In the genomic region with DNA sequence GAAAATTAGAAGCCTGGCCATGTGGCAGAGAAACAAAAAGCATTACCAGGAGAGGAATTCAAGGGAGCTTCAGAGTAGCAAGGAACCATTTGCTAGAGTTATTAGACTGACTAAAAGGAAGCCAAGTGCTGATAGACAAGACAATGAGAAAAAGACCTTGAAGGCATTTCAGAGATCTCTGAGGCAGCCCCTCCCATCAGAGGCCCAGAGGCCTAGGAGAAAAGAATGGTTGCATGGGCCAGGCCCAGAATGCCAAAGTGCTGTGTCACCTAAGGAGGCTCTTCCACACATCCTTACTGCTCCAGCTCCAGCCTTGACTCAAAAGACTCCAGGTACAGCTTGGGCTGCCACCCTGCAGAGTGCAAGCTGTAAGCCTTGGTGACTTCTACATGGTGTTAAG, we compare ENCODE assay signal across 22 cellular contexts.
DNase-seq lines count a peak whose midpoint lies in the region; ATAC-seq and TF ChIP-seq lines count a peak whose summit lies in the region.
"Had no signal": no experiment of that assay in that cellular context is flagged by ENCODE, and none has a peak within 500 bp of the region (broad histone marks: within the 10 kb centered on the region; RNA-seq: fewer than 3 reads in every experiment).

No MANE protein-coding gene starts in this region.

- peak; percentile 54 for DNase-seq in EL
- DNase-seq in KG1 (lab: John Stamatoyannopoulos, UW): peak; percentile 22
- peak; percentile 14 for DNase-seq in choroid plexus epithelial cell (ENCODE audit: low read depth)
- DNase-seq in kidney tubule cell (ENCODE audit: low spot score): peak; percentile 14
- no peak for DNase-seq in activated T-cell treated with anti-CD3 and anti-CD28 coated beads, Interleukin-2, amount 50 U/mL, for 4 hours
- no peak for DNase-seq in SKM-1 (lab: John Stamatoyannopoulos, UW; ENCODE audit: unreplicated experiment)
- DNase-seq in left lung: no peak
- DNase-seq in esophagus squamous epithelium (lab: John Stamatoyannopoulos, UW): no peak
- DNase-seq: activated CD4-positive, alpha-beta T cell treated with anti-CD3 and anti-CD28 coated beads, Interleukin-2, amount 10 ng/mL, durations not matched to agents 7 days and 5 days; adrenal gland; CD4-positive, alpha-beta T cell; DMS153; left ventricle myocardium superior; mucosa of descending colon; NCI-H1417 treated with DMSO at 0.1 percent for 48 hours; SJCRH30; T-helper 17 cell had no signal

- no peak for ATAC-seq in activated T-cell treated with anti-CD3 and anti-CD28 coated beads, Interleukin-2, amount 50 U/mL, for 4 hours
- ATAC-seq in left lung: no peak
- ATAC-seq: HCT116, left ventricle myocardium superior, mucosa of descending colon, sciatic nerve, T-helper 17 cell had no signal

- TF ChIP-seq CTCF in choroid plexus epithelial cell (conservative IDR thresholded peaks at IDR 0.05; ENCODE audit: low read depth, low read length) (no peak), left lung (IDR thresholded peaks at IDR 0.05) (no peak), esophagus squamous epithelium (IDR thresholded peaks at IDR 0.05) (no peak)

- H3K4me1 Mint-ChIP-seq in activated T-cell treated with anti-CD3 and anti-CD28 coated beads, Interleukin-2, amount 50 U/mL, for 4 hours (ENCODE audit: low read depth): peaks cover 2% of the 10 kb centered on the region
- H3K4me1 Mint-ChIP-seq: T-helper 17 cell had no signal

- no peak overlapping the region for H3K4me3 Mint-ChIP-seq in activated T-cell treated with anti-CD3 and anti-CD28 coated beads, Interleukin-2, amount 50 U/mL, for 4 hours
- H3K4me3 Mint-ChIP-seq: activated CD4-positive, alpha-beta T cell treated with anti-CD3 and anti-CD28 coated beads, Interleukin-2, amount 10 ng/mL, durations not matched to agents 7 days and 5 days; CD4-positive, alpha-beta T cell; T-helper 17 cell had no signal

- H3K36me3 Mint-ChIP-seq in activated T-cell treated with anti-CD3 and anti-CD28 coated beads, Interleukin-2, amount 50 U/mL, for 4 hours (ENCODE audit: insufficient read depth): no peaks in the 10 kb centered on the region

- H3K9me3 Mint-ChIP-seq in activated T-cell treated with anti-CD3 and anti-CD28 coated beads, Interleukin-2, amount 50 U/mL, for 4 hours: no peaks in the 10 kb centered on the region
- H3K9me3 Mint-ChIP-seq: activated CD4-positive, alpha-beta T cell treated with anti-CD3 and anti-CD28 coated beads, Interleukin-2, amount 10 ng/mL, durations not matched to agents 7 days and 5 days; CD4-positive, alpha-beta T cell had no signal

- H3K27me3 ChIP-seq in left lung (no peaks in the 10 kb centered on the region), esophagus squamous epithelium (no peaks in the 10 kb centered on the region)
- H3K27me3 ChIP-seq: adrenal gland, cardiac muscle cell, SJCRH30 had no signal

- no peak overlapping the region for H3K4me3 ChIP-seq in choroid plexus epithelial cell (ENCODE audit: low read depth, low read length)
- H3K4me3 ChIP-seq in left lung: no peak overlapping the region
- no peak overlapping the region for H3K4me3 ChIP-seq in esophagus squamous epithelium
- H3K4me3 ChIP-seq: adrenal gland, cardiac muscle cell, mucosa of descending colon, SJCRH30, thoracic aorta had no signal

- intact Hi-C loops in left lung (cut with DNase I) (no loop called here), esophagus squamous epithelium (cut with DNase I) (no loop called here)

- peaks cover 11% of the 10 kb centered on the region for H3K27me3 Mint-ChIP-seq in activated T-cell treated with anti-CD3 and anti-CD28 coated beads, Interleukin-2, amount 50 U/mL, for 4 hours (ENCODE audit: low read depth)

- H3K27ac ChIP-seq in left lung (no peak overlapping the region), esophagus squamous epithelium (no peak overlapping the region)
- H3K27ac ChIP-seq: adrenal gland, cardiac muscle cell, SJCRH30, thoracic aorta, VCaP had no signal

- H3K36me3 ChIP-seq in left lung: no peaks in the 10 kb centered on the region
- no peaks in the 10 kb centered on the region for H3K36me3 ChIP-seq in esophagus squamous epithelium
- H3K36me3 ChIP-seq: adrenal gland, cardiac muscle cell, SJCRH30, thoracic aorta had no signal

- H3K4me1 ChIP-seq in left lung (peaks cover 0 to 5% of the 10 kb centered on the region in 2 donors), esophagus squamous epithelium (no peaks in the 10 kb centered on the region)
- H3K4me1 ChIP-seq: adrenal gland, SJCRH30 had no signal

- H3K9me3 ChIP-seq in left lung: peaks cover 0 to 2% of the 10 kb centered on the region in 2 donors
- H3K9me3 ChIP-seq in esophagus squamous epithelium: no peaks in the 10 kb centered on the region
- H3K9me3 ChIP-seq: adrenal gland, mucosa of descending colon, SJCRH30, thoracic aorta had no signal

- TF ChIP-seq POLR2A in esophagus squamous epithelium (IDR thresholded peaks at IDR 0.05): no peak

Comparison
In these comparisons a context has a peak if more than half of its experiments do, and no peak if none do; other contexts are left out.
1. DNase-seq: peak in EL (single experiment), KG1 (single experiment), choroid plexus epithelial cell (single experiment) and kidney tubule cell (single experiment); none in activated T-cell treated with anti-CD3 and anti-CD28 coated beads, Interleukin-2, amount 50 U/mL, for 4 hours (single experiment), SKM-1 (single experiment), left lung (0 of 2) and esophagus squamous epithelium (single experiment).